Comparison of ENCODE assay signal across 19 cellular contexts in genomic region chr3:174303911-174304541, GRCh38.
DNase-seq lines count a peak whose midpoint lies in the region; ATAC-seq and TF ChIP-seq lines count a peak whose summit lies in the region.
"Had no signal": no experiment of that assay in that cellular context is flagged by ENCODE, and none has a peak within 500 bp of the region (broad histone marks: within the 10 kb centered on the region; RNA-seq: fewer than 3 reads in every experiment).

No MANE protein-coding gene starts in this region.

- H3K27me3 ChIP-seq in left ventricle myocardium inferior (ENCODE audit: low read depth) (peaks cover 8% of the 10 kb centered on the region), right lobe of liver (no peaks in the 10 kb centered on the region), thyroid gland (no peaks in the 10 kb centered on the region)
- H3K27me3 ChIP-seq: BE2C, SJCRH30 had no signal

- H3K9me3 ChIP-seq in left ventricle myocardium inferior (replicated peaks) (no peaks in the 10 kb centered on the region), right lobe of liver (no peaks in the 10 kb centered on the region), thyroid gland (no peaks in the 10 kb centered on the region)
- H3K9me3 ChIP-seq: BE2C, HAP-1, SJCRH30 had no signal

- H3K27ac ChIP-seq in left ventricle myocardium inferior (replicated peaks) (no peak overlapping the region), right lobe of liver (no peak overlapping the region), thyroid gland (no peak overlapping the region)
- H3K27ac ChIP-seq: 22Rv1, KMS-11, SJCRH30 had no signal

- TF ChIP-seq POLR2A in right lobe of liver (IDR thresholded peaks at IDR 0.05) (no peak), thyroid gland (IDR thresholded peaks at IDR 0.05) (no peak)

- H3K4me1 ChIP-seq in left ventricle myocardium inferior (no peaks in the 10 kb centered on the region), right lobe of liver (peaks cover 0 to 3% (median 0%) of the 10 kb centered on the region in 4 donors), thyroid gland (peaks cover 0 to 6% of the 10 kb centered on the region in 2 donors)
- H3K4me1 ChIP-seq: BE2C, HAP-1, SJCRH30 had no signal

- 13% methylated on average over 2 of the region's 2 CpGs for WGBS in right lobe of liver (ENCODE audit: insufficient coverage, low coverage, low lambda C conversion rate, missing lambda C conversion rate)
- 7 to 29% methylated on average over 2 of the region's 2 CpGs for WGBS in thyroid gland, 2 donors

- no peaks in the 10 kb centered on the region for H3K36me3 ChIP-seq in left ventricle myocardium inferior
- H3K36me3 ChIP-seq in right lobe of liver, result no peaks in the 10 kb centered on the region
- H3K36me3 ChIP-seq in thyroid gland, result no peaks in the 10 kb centered on the region
- H3K36me3 ChIP-seq: BE2C, HAP-1, SJCRH30 had no signal

- H3K4me3 ChIP-seq in left ventricle myocardium inferior (no peak overlapping the region), right lobe of liver (no peak overlapping the region), thyroid gland (replicated peaks in 1 of 3) (no peak overlapping the region)
- H3K4me3 ChIP-seq: HAP-1, SJCRH30 had no signal

- intact Hi-C loops in Right ventricle myocardium inferior (cut with DNase I) (no loop called here), left ventricle myocardium inferior (cut with micrococcal nuclease) (no loop called here), right lobe of liver (cut with DNase I) (no loop called here), thyroid gland (cut with DNase I) (no loop called here)

- DNase-seq in Right ventricle myocardium inferior (ENCODE audit: missing footprints) (peak; percentile 30), left ventricle myocardium inferior (no peak), cerebellar cortex (ENCODE audit: low spot score) (peak; percentile 53), right lobe of liver (no peak), thyroid gland (peak; percentile 4 to 45), amygdala (lab: John Stamatoyannopoulos, UW) (no peak), SW 1271 (lab: John Stamatoyannopoulos, UW) (no peak)
- DNase-seq: BE2C, HFFc6, MM.1S, NCI-H2029, NCI-H446, NCI-H524 treated with DMSO at 0.1 percent for 48 hours, NCI-H774, SJCRH30 had no signal

- ATAC-seq in Right ventricle myocardium inferior (no peak), right lobe of liver (peak in 3 of 4 donors; percentile 38 to 75 (median 57)), HG03378 (IDR thresholded peaks at IDR 0.05; ENCODE audit: unreplicated experiment) (no peak)

- TF ChIP-seq CTCF in left ventricle myocardium inferior (IDR thresholded peaks at IDR 0.05; ENCODE audit: borderline replicate concordance), result no peak
- no peak for TF ChIP-seq CTCF in right lobe of liver (IDR thresholded peaks at IDR 0.05)
- TF ChIP-seq CTCF in thyroid gland (IDR thresholded peaks at IDR 0.05), result no peak

Comparison
In these comparisons a context has a peak if more than half of its experiments do, and no peak if none do; other contexts are left out.
1. DNase-seq: peak in Right ventricle myocardium inferior (single experiment), cerebellar cortex (single experiment) and thyroid gland (2 of 2); none in left ventricle myocardium inferior (single experiment), right lobe of liver (0 of 3), amygdala (0 of 56) and SW 1271 (0 of 2).
2. ATAC-seq: peak in right lobe of liver (3 of 4); none in Right ventricle myocardium inferior (single experiment) and HG03378 (single experiment).